In the genomic region with DNA sequence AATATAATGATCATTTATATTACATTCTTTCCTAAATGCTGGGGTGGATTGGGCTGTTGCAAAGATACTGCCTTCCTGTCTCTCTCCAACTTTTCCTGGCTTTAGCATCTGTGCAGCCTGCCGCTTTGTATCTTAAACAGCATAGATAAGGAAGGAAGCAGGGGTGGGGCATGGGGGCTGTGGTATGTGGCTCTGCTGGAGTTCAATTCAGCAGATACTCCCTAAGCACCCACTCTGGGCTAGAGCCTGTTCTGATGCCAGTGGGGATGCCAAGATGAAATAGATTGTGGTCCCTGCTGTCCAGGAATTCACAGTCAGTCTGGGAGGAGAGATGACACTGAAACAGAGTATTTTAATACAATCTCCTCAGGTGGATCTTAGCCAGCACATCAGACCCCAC, we compare ENCODE assay signal across 25 cellular contexts. TPM values are rescaled to one million over a fixed set of nuclear protein-coding genes. Genes with fewer than 3 reads are reported as not detected.
DNase-seq lines count a peak whose midpoint lies in the region; ATAC-seq, FAIRE-seq and TF ChIP-seq lines count a peak whose summit lies in the region.
"Had no signal": no experiment of that assay in that cellular context is flagged by ENCODE, and none has a peak within 500 bp of the region (broad histone marks: within the 10 kb centered on the region; RNA-seq: fewer than 3 reads in every experiment).

No MANE protein-coding gene starts in this region.

- H3K4me3 Mint-ChIP-seq in stimulated activated memory B cell treated with anti-CD40 and anti-IgM and Interleukin-4, amounts not matched to agents 10 μg/mL and 1 μg/mL and 100 μg/mL, for 72 hours: no peak overlapping the region
- H3K4me3 Mint-ChIP-seq: brain, CD14-positive monocyte had no signal

- H4K20me1 ChIP-seq in endothelial cell of umbilical vein (replicated peaks; ENCODE audit: control insufficient read depth, extremely low read depth, insufficient read depth, low read length): peaks cover 5% of the 10 kb centered on the region

- no peak overlapping the region for H3K4me2 ChIP-seq in endothelial cell of umbilical vein (ENCODE audit: insufficient read depth, low read length)

- H3K9me1 ChIP-seq in endothelial cell of umbilical vein (replicated peaks; ENCODE audit: control insufficient read depth, extremely low read depth, insufficient read depth, low read length): no peaks in the 10 kb centered on the region

- TF ChIP-seq EP300 in ovary (IDR thresholded peaks at IDR 0.05): no peak

- DNase-seq in left cardiac atrium (no peak), Right ventricle myocardium superior (no peak), endothelial cell of umbilical vein (ENCODE audit: low read depth, low spot score) (peak; percentile 2), H4 (ENCODE audit: low spot score) (no peak), ovary (no peak)
- DNase-seq: ACHN; activated CD4-positive, alpha-beta T cell treated with anti-CD3 and anti-CD28 coated beads, Interleukin-2, amount 50 U/mL, for 1 hour; activated CD8-positive, alpha-beta memory T cell treated with anti-CD3 and anti-CD28 coated beads, Interleukin-2, amount 50 U/mL, for 4 hours; activated effector memory CD4-positive, alpha-beta T cell treated with Interleukin-2 at 50 U/mL for 16 hours; DMS79; H7; MM.1S; NCI-H1436; NCI-H2171 treated with DMSO at 0.1 percent for 48 hours; NCI-H69; posterior cingulate gyrus; sigmoid colon had no signal

- H3K27me3 Mint-ChIP-seq in stimulated activated memory B cell treated with anti-CD40 and anti-IgM and Interleukin-4, amounts not matched to agents 10 μg/mL and 1 μg/mL and 100 μg/mL, for 72 hours: no peaks in the 10 kb centered on the region
- H3K27me3 Mint-ChIP-seq: brain had no signal

- POLR2A ChIA-PET in endothelial cell of umbilical vein (lab: Charles Lee): no interaction called here

- H3K27me3 ChIP-seq in endothelial cell of umbilical vein (ENCODE audit: control insufficient read depth in 2 of 2, insufficient read depth in 2 of 2, low read length in 2 of 2) (no peaks in the 10 kb centered on the region), ovary (no peaks in the 10 kb centered on the region)
- H3K27me3 ChIP-seq: sigmoid colon, suprapubic skin had no signal

- FAIRE-seq in endothelial cell of umbilical vein (lab: Jason Lieb, UNC): no peak
- FAIRE-seq: colon, urothelium cell line had no signal

- H3K36me3 ChIP-seq in endothelial cell of umbilical vein (ENCODE audit: control insufficient read depth in 2 of 2, extremely low read depth in 1 of 2, insufficient read depth in 2 of 2, low read length in 2 of 2) (no peaks in the 10 kb centered on the region), ovary (no peaks in the 10 kb centered on the region)
- H3K36me3 ChIP-seq: sigmoid colon, suprapubic skin had no signal

- no peaks in the 10 kb centered on the region for H3K9me3 Mint-ChIP-seq in stimulated activated memory B cell treated with anti-CD40 and anti-IgM and Interleukin-4, amounts not matched to agents 10 μg/mL and 1 μg/mL and 100 μg/mL, for 72 hours
- H3K9me3 Mint-ChIP-seq: brain, CD14-positive monocyte had no signal

- no peak overlapping the region for H3K9ac ChIP-seq in endothelial cell of umbilical vein (replicated peaks; ENCODE audit: extremely low read depth, insufficient read depth, low read length)

- no peak overlapping the region for H2AFZ ChIP-seq in endothelial cell of umbilical vein (ENCODE audit: low read depth, low read length)

- H3K27ac Mint-ChIP-seq in stimulated activated memory B cell treated with anti-CD40 and anti-IgM and Interleukin-4, amounts not matched to agents 10 μg/mL and 1 μg/mL and 100 μg/mL, for 72 hours: peak overlapping the region; percentile 17
- H3K27ac Mint-ChIP-seq: brain had no signal

- WGBS in ovary, 3 donors: 2 to 13% (median 10%) methylated on average over 1 of the region's 1 CpG

- dilution Hi-C loops in endothelial cell of umbilical vein (cut with MboI; ENCODE audit: extremely low pct_ligation_motif_present, low sequenced_read_pairs): no loop called here

- TF ChIP-seq POLR2A in endothelial cell of umbilical vein (IDR thresholded peaks at IDR 0.05; ENCODE audit: low read depth, low read length) (no peak), ovary (IDR thresholded peaks at IDR 0.05) (no peak)

- CTCF ChIA-PET in endothelial cell of umbilical vein (lab: Charles Lee): no interaction called here

- no TSS peak for BruUV-seq in endothelial cell of umbilical vein (replicated peaks; lab: Mats Ljungman, UMichigan)

- peaks cover 5% of the 10 kb centered on the region for H3K4me1 ChIP-seq in endothelial cell of umbilical vein (ENCODE audit: control insufficient read depth, extremely low read depth, insufficient read depth, low read length)
- peaks cover 11% of the 10 kb centered on the region for H3K4me1 ChIP-seq in ovary (ENCODE audit: insufficient read depth)

- peak; percentile 54 to 80 for ATAC-seq in left cardiac atrium
- ATAC-seq in Right ventricle myocardium superior (ENCODE audit: poor library complexity): no peak
- no peak; the same call in 1 of the 3 replicates for ATAC-seq in SK-N-SH treated with all-trans-retinoic acid at 6 μM for 48 hours
- ATAC-seq in stimulated activated memory B cell treated with anti-CD40 and anti-IgM and Interleukin-4, amounts not matched to agents 10 μg/mL and 1 μg/mL and 100 μg/mL, for 72 hours: no peak
- no peak for ATAC-seq in GM19452 (IDR thresholded peaks at IDR 0.05; ENCODE audit: unreplicated experiment)

- H3K36me3 Mint-ChIP-seq in stimulated activated memory B cell treated with anti-CD40 and anti-IgM and Interleukin-4, amounts not matched to agents 10 μg/mL and 1 μg/mL and 100 μg/mL, for 72 hours: peaks cover 11% of the 10 kb centered on the region

- no peak overlapping the region for H3K27ac ChIP-seq in endothelial cell of umbilical vein (ENCODE audit: insufficient read depth, low read depth, low read length)
- H3K27ac ChIP-seq in ovary: no peak overlapping the region
- H3K27ac ChIP-seq: sigmoid colon, suprapubic skin had no signal

- intact Hi-C loops in left cardiac atrium (cut with DNase I) (no loop called here), Right ventricle myocardium superior (cut with DNase I) (no loop called here), endothelial cell of umbilical vein (cut with micrococcal nuclease) (no loop called here), ovary (cut with DNase I) (no loop called here)

- H3K9me3 ChIP-seq in endothelial cell of umbilical vein (replicated peaks; ENCODE audit: control insufficient read depth, insufficient read depth, low read length) (no peaks in the 10 kb centered on the region), ovary (no peaks in the 10 kb centered on the region)
- H3K9me3 ChIP-seq: sigmoid colon, suprapubic skin had no signal

- TF ChIP-seq CTCF in endothelial cell of umbilical vein (IDR thresholded peaks at IDR 0.05; ENCODE audit: extremely low read depth in 1 of 2, insufficient read depth in 1 of 2, low read depth in 1 of 2, low read length in 2 of 2) (no peak), ovary (IDR thresholded peaks at IDR 0.05) (no peak)

- H3K4me3 ChIP-seq in endothelial cell of umbilical vein (replicated peaks in 1 of 3; ENCODE audit: insufficient read depth in 1 of 3, low read depth in 1 of 3, low read length in 3 of 3) (no peak overlapping the region), ovary (no peak overlapping the region)
- H3K4me3 ChIP-seq: sigmoid colon, suprapubic skin had no signal

- peaks cover 67% of the 10 kb centered on the region for H3K4me1 Mint-ChIP-seq in stimulated activated memory B cell treated with anti-CD40 and anti-IgM and Interleukin-4, amounts not matched to agents 10 μg/mL and 1 μg/mL and 100 μg/mL, for 72 hours

- H3K79me2 ChIP-seq in endothelial cell of umbilical vein (ENCODE audit: control insufficient read depth, insufficient read depth, low read length): peaks cover 64% of the 10 kb centered on the region

TF ChIP-seq in SK-N-SH treated with all-trans-retinoic acid at 6 μM for 48 hours, 23 proteins besides CTCF, POLR2A, EP300 and RAD21 (continues in another document):
- TF ChIP-seq ARNTL (CRISPR knock-in tag; IDR thresholded peaks at IDR 0.05; ENCODE audit: borderline replicate concordance, low read depth): no peak
- no peak for TF ChIP-seq BACH2 (CRISPR knock-in tag; IDR thresholded peaks at IDR 0.05; ENCODE audit: borderline replicate concordance)
- no peak for TF ChIP-seq GLIS3 (CRISPR knock-in tag; IDR thresholded peaks at IDR 0.05)
- no peak for TF ChIP-seq TOX (CRISPR knock-in tag; IDR thresholded peaks at IDR 0.05; ENCODE audit: borderline replicate concordance)
- TF ChIP-seq ZC3H10 (CRISPR knock-in tag; IDR thresholded peaks at IDR 0.05): no peak
- TF ChIP-seq ISL1 (CRISPR knock-in tag; IDR thresholded peaks at IDR 0.05): peak; percentile 8; the same call in 1 of the 2 replicates

TF ChIP-seq in endothelial cell of umbilical vein, 7 proteins besides CTCF, POLR2A, EP300 and RAD21:
- TF ChIP-seq POLR2AphosphoS5 (IDR thresholded peaks at IDR 0.05; ENCODE audit: insufficient read depth, low read depth, low read length) (no peak), MYC (IDR thresholded peaks at IDR 0.05; ENCODE audit: low read depth, low read length) (no peak), FOS (IDR thresholded peaks at IDR 0.05; ENCODE audit: borderline replicate concordance, insufficient read depth, low read length) (no peak), EZH2 (IDR thresholded peaks at IDR 0.05; ENCODE audit: borderline replicate concordance, low read depth, low read length, severe bottlenecking) (no peak)
- TF ChIP-seq, protein P1, sequence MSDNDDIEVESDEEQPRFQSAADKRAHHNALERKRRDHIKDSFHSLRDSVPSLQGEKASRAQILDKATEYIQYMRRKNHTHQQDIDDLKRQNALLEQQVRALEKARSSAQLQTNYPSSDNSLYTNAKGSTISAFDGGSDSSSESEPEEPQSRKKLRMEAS (IDR thresholded peaks at IDR 0.05; ENCODE audit: insufficient read depth, insufficient read length): no peak
TF ChIP-seq in endothelial cell of umbilical vein: peak in this region for 0.

RNA-seq across cellular contexts. Expression of a gene that starts 56.8 kb away (rescaled TPM):
- 10 to 100 TPM; 37.2 to 51.3 TPM for total RNA-seq in left cardiac atrium
- 39.0 TPM for total RNA-seq in Right ventricle myocardium superior
- total RNA-seq in endothelial cell of umbilical vein: 99.3 and 102 TPM in 2 replicates
- 34.0 and 38.8 TPM in 2 replicates for polyA plus RNA-seq in endothelial cell of umbilical vein
- polyA plus RNA-seq in endothelial cell of umbilical vein (2011; cell fraction: cytosol; rRNA removed): 71.5 and 71.6 TPM in 2 replicates
- polyA plus RNA-seq in endothelial cell of umbilical vein (2011; cell fraction: nucleus; rRNA removed): 31.0 and 42.1 TPM in 2 replicates
- 113 and 146 TPM in 2 replicates for polyA plus RNA-seq in endothelial cell of umbilical vein (2012)
- 19.8 and 26.1 TPM in 2 replicates for polyA minus RNA-seq in endothelial cell of umbilical vein
- 58.4 TPM for polyA minus RNA-seq in endothelial cell of umbilical vein (2011; cell fraction: cytosol; rRNA and poly(A)+ RNA removed)
- polyA minus RNA-seq in endothelial cell of umbilical vein (2011; cell fraction: nucleus; rRNA and poly(A)+ RNA removed): 12.1 and 18.3 TPM in 2 replicates
- 124 and 131 TPM in 2 replicates for total RNA-seq in H4 (2014; rRNA removed; shearing (Covaris generic))
- total RNA-seq in ovary: 10 to 100 TPM; 29.1 to 85.8 (median 36.1) TPM
- 10 to 100 TPM; 30.2 to 54.2 TPM for polyA plus RNA-seq in ovary

Comparison
In these comparisons a context has a peak if more than half of its experiments do, and no peak if none do; other contexts are left out.
1. ATAC-seq: peak in left cardiac atrium (2 of 2); none in Right ventricle myocardium superior (single experiment), SK-N-SH treated with all-trans-retinoic acid at 6 μM for 48 hours (single experiment), stimulated activated memory B cell treated with anti-CD40 and anti-IgM and Interleukin-4, amounts not matched to agents 10 μg/mL and 1 μg/mL and 100 μg/mL, for 72 hours (single experiment) and GM19452 (single experiment).